In genomic region chr13:59643239-59643865, GRCh38 we compare ENCODE assay signal across 26 cellular contexts.
"Had no signal": no experiment of that assay in that cellular context is flagged by ENCODE, and none has a peak within 500 bp of the region (broad histone marks: within the 10 kb centered on the region; RNA-seq: fewer than 3 reads in every experiment).

No MANE protein-coding gene starts in this region.

- H3K27me3 ChIP-seq: esophagus squamous epithelium, sigmoid colon, stomach, tibial artery had no signal

- DNase-seq: activated CD4-positive, alpha-beta memory T cell treated with anti-CD3 and anti-CD28 coated beads, Interleukin-2, amount 10 ng/mL, durations not matched to agents 7 days and 5 days; activated CD4-positive, alpha-beta T cell treated with anti-CD3 and anti-CD28 coated beads for 1 hour; activated CD4-positive, alpha-beta T cell treated with anti-CD3 and anti-CD28 coated beads, Interleukin-2, amount 10 ng/mL, durations not matched to agents 7 days and 5 days; activated CD8-positive, alpha-beta memory T cell treated with anti-CD3 and anti-CD28 coated beads, Interleukin-2, amount 50 U/mL, for 48 hours; activated gamma-delta T cell treated with Interleukin-2 at 50 U/mL for 16 hours; activated naive CD4-positive, alpha-beta T cell treated with anti-CD3 and anti-CD28 coated beads, Interleukin-2, amount 50 U/mL, for 16 hours; activated T-cell treated with anti-CD3 and anti-CD28 coated beads, Interleukin-2, amount 50 U/mL, for 4 hours; amniotic stem cell; caudate nucleus; dermis blood vessel endothelial cell; effector CD4-positive, alpha-beta T cell; esophagus squamous epithelium; foreskin melanocyte; left ventricle myocardium inferior; sigmoid colon; small intestine; stimulated activated CD4-positive, alpha-beta T cell treated with anti-CD3 and anti-CD28 coated beads, Interleukin-1b, Interleukin-23, amount 100 ng/mL, for 48 hours; stimulated activated naive B cell treated with anti-CD40 and anti-IgM and Interleukin-4, amounts not matched to agents 10 μg/mL and 1 μg/mL and 100 μg/mL, for 72 hours; stomach; T-helper 2 cell; tibial artery had no signal

- H3K27ac ChIP-seq: esophagus squamous epithelium, left ventricle myocardium inferior, neutrophil, sigmoid colon, stomach, tibial artery had no signal

- H3K36me3 ChIP-seq: esophagus squamous epithelium, left ventricle myocardium inferior, neutrophil, sigmoid colon, stomach, tibial artery had no signal

- ATAC-seq: activated T-cell treated with anti-CD3 and anti-CD28 coated beads, Interleukin-2, amount 50 U/mL, for 4 hours; activated T-helper 17 cell treated with anti-CD3 and anti-CD28 coated beads, Interleukin-2, amount 50 U/mL, for 72 hours; stimulated activated naive B cell treated with anti-CD40 and anti-IgM and Interleukin-4, amounts not matched to agents 10 μg/mL and 1 μg/mL and 100 μg/mL, for 72 hours; WTC11 had no signal

- FAIRE-seq: astrocyte, small intestine had no signal

- H3K9me3 ChIP-seq: esophagus squamous epithelium, left ventricle myocardium inferior, neutrophil, sigmoid colon, stomach, tibial artery had no signal

- H3K4me1 ChIP-seq: sigmoid colon, tibial artery had no signal

- H3K4me3 ChIP-seq: esophagus squamous epithelium, left ventricle myocardium inferior, lung, sigmoid colon, stomach, tibial artery had no signal
